Comparison of ENCODE assay signal across 25 cellular contexts in the genomic region with DNA sequence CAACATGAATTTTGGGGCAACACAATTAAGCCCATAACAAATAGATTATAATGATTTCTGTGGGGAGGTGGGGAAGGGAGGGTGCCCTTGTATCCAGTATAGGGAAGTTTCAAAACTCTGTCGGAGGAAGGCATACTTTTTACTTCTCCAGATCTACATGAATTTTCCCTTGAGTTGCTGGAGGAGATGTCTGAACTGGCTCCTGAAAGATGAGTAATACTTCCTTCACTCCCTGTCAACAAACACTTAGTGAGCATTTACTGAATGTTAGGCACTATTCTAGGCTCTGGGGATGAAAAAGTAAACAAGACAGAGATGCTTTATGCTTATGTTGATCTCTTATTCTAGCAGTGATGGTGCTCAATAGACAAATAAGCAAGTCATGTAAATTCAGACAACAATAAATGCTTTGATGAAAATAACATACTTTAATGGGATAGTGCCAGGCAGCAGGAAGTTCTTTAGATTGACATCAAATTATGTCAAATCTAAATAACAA.
"Had no signal": no experiment of that assay in that cellular context is flagged by ENCODE, and none has a peak within 500 bp of the region (broad histone marks: within the 10 kb centered on the region; RNA-seq: fewer than 3 reads in every experiment).

No MANE protein-coding gene starts in this region.

- H3K36me3 Mint-ChIP-seq: activated naive CD8-positive, alpha-beta T cell treated with anti-CD3 and anti-CD28 coated beads for 36 hours; brain; naive thymus-derived CD4-positive, alpha-beta T cell had no signal

- ATAC-seq: gastroesophageal sphincter; left colon; naive thymus-derived CD4-positive, alpha-beta T cell; right lobe of liver; stimulated activated naive CD8-positive, alpha-beta T cell treated with anti-CD3 and anti-CD28 coated beads, Interleukin-15, Interleukin-2, amounts not matched to agents 100 U/mL and 50 U/mL, for 24 hours had no signal

- H3K4me1 Mint-ChIP-seq: activated naive CD8-positive, alpha-beta T cell treated with anti-CD3 and anti-CD28 coated beads for 36 hours; brain; naive thymus-derived CD4-positive, alpha-beta T cell had no signal

- H3K27ac ChIP-seq: adrenal gland, ascending aorta, esophagus squamous epithelium, gastroesophageal sphincter, hepatocyte, ovary, right lobe of liver, thoracic aorta, uterus, VCaP had no signal

- H3K4me3 ChIP-seq: adrenal gland, ascending aorta, esophagus squamous epithelium, gastroesophageal sphincter, hepatocyte, ovary, right lobe of liver, thoracic aorta, uterus had no signal

- H3K4me3 Mint-ChIP-seq: activated naive CD8-positive, alpha-beta T cell treated with anti-CD3 and anti-CD28 coated beads for 36 hours; brain; naive thymus-derived CD4-positive, alpha-beta T cell had no signal

- DNase-seq: activated CD4-positive, alpha-beta T cell treated with anti-CD3 and anti-CD28 coated beads for 4 hours; activated CD4-positive, alpha-beta T cell treated with anti-CD3 and anti-CD28 coated beads, Interleukin-2, amount 50 U/mL, for 48 hours; activated CD8-positive, alpha-beta memory T cell treated with anti-CD3 and anti-CD28 coated beads for 24 hours; activated effector memory CD4-positive, alpha-beta T cell treated with Interleukin-2 at 50 U/mL for 16 hours; activated naive CD4-positive, alpha-beta T cell treated with Interleukin-2 at 50 U/mL for 16 hours; activated naive CD8-positive, alpha-beta T cell treated with anti-CD3 and anti-CD28 coated beads for 36 hours; adrenal gland; caudate nucleus; esophagus squamous epithelium; left colon; midbrain; naive thymus-derived CD4-positive, alpha-beta T cell; ovary; right lobe of liver; stimulated activated CD4-positive, alpha-beta T cell treated with anti-CD3 and anti-CD28 coated beads, Interleukin-2, amount 100 ng/mL, for 48 hours; stimulated activated naive CD8-positive, alpha-beta T cell treated with anti-CD3 and anti-CD28 coated beads, Interleukin-15, Interleukin-2, amounts not matched to agents 100 U/mL and 50 U/mL, for 24 hours; trophoblast cell; uterus had no signal

- H3K27ac Mint-ChIP-seq: activated naive CD8-positive, alpha-beta T cell treated with anti-CD3 and anti-CD28 coated beads for 36 hours; brain; naive thymus-derived CD4-positive, alpha-beta T cell; progenitor cell of endocrine pancreas had no signal

- H3K9me3 Mint-ChIP-seq: brain had no signal

- H3K27me3 Mint-ChIP-seq: activated naive CD8-positive, alpha-beta T cell treated with anti-CD3 and anti-CD28 coated beads for 36 hours; naive thymus-derived CD4-positive, alpha-beta T cell; progenitor cell of endocrine pancreas had no signal
